8 cellular contexts compared by ENCODE assay signal in genomic region chr1:100567062-100567461, GRCh38. TPM values are rescaled to one million over a fixed set of nuclear protein-coding genes. Genes with fewer than 3 reads are reported as not detected.
"Had no signal": no experiment of that assay in that cellular context is flagged by ENCODE, and none has a peak within 500 bp of the region (broad histone marks: within the 10 kb centered on the region; RNA-seq: fewer than 3 reads in every experiment).

No MANE protein-coding gene starts in this region.

- H3K27ac ChIP-seq: GM23248 had no signal

- H2AFZ ChIP-seq: GM23248 had no signal

- FAIRE-seq: HTR-8/SVneo had no signal

- H3K9ac ChIP-seq: GM23248 had no signal

- DNase-seq: GM23248, GOT3, H9, HCEC 1CT, KG1 had no signal

- H3K4me3 ChIP-seq: GM23248 had no signal

RNA-seq across cellular contexts. Expression of gene GPR88, which starts 29.1 kb away (rescaled TPM):
- total RNA-seq: H9, HT-29 had no signal
- polyA plus RNA-seq: GM23248, IgD-negative memory B cell had no signal
